In the genomic region with DNA sequence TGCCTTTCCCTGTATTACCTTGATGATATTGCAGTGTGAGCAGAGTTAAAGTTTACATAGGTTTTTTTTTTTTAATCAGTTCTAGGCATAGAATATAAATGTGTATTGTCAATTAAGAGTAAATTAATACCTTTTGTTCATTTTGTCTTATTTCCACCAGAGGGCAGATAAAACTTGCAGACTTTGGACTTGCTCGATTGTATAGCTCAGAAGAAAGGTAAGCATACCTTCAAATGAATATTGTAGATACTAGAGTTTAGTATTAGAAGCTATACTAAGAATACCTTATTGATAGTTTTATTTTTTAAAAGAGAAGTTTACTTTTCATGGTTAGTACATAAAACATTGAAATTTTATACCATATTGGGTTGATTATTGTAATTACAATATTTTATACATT, we compare ENCODE assay signal across 16 cellular contexts.
DNase-seq lines count a peak whose midpoint lies in the region; ATAC-seq and TF ChIP-seq lines count a peak whose summit lies in the region.
"Had no signal": no experiment of that assay in that cellular context is flagged by ENCODE, and none has a peak within 500 bp of the region (broad histone marks: within the 10 kb centered on the region; RNA-seq: fewer than 3 reads in every experiment).

No MANE protein-coding gene starts in this region.

- POLR2A ChIA-PET in A673 (lab: Charles Lee; ENCODE audit: low non-redundant PET) = no interaction called here
- POLR2A ChIA-PET in CD8-positive, alpha-beta T cell (lab: Charles Lee) = interaction anchor here (0.5 to 0.6 kb wide), 2 partner anchors 44 to 97 kb away, joined by 3 read pairs; a partner anchor contains a TSS

- intact Hi-C loops in A673 (cut with micrococcal nuclease; ENCODE audit: unreplicated experiment) = no loop called here
- intact Hi-C loops in CD8-positive, alpha-beta T cell (cut with DNase I, micrococcal nuclease) = loop anchor here in 1 of 2 experiments (5.0 kb wide), 1 partner anchor 50 kb away; no protein-coding TSS in a partner anchor

- H3K4me1 Mint-ChIP-seq in CD8-positive, alpha-beta T cell (ENCODE audit: low read depth) = peaks cover 6% of the 10 kb centered on the region

- no peak for DNase-seq in A673 (ENCODE audit: low spot score)
- peak; percentile 20 for DNase-seq in ELR (ENCODE audit: low read depth)
- DNase-seq in RKO (ENCODE audit: low spot score) = peak; percentile 6
- DNase-seq in foreskin keratinocyte = no peak
- no peak for DNase-seq in foreskin melanocyte
- DNase-seq in stimulated activated CD8-positive, alpha-beta memory T cell treated with anti-CD3 and anti-CD28 coated beads, Interleukin-4, amount 100 ng/mL, for 48 hours = no peak
- no peak for DNase-seq in CD8-positive, alpha-beta T cell
- DNase-seq: activated naive CD8-positive, alpha-beta T cell treated with anti-CD3 and anti-CD28 coated beads, Interleukin-2, amount 10 ng/mL, durations not matched to agents 7 days and 5 days; left cardiac atrium; naive thymus-derived CD4-positive, alpha-beta T cell; NCI-H1105 treated with DMSO at 0.1 percent for 48 hours; NCI-H524 treated with DMSO at 0.1 percent for 48 hours; retina; stimulated activated CD4-positive, alpha-beta T cell treated with anti-CD3 and anti-CD28 coated beads, Interleukin-4, amount 100 ng/mL, for 4 hours; stimulated activated naive CD4-positive, alpha-beta T cell treated with Interleukin-2 at 50 U/mL for 16 hours had no signal

- H3K4me3 Mint-ChIP-seq in CD8-positive, alpha-beta T cell = no peak overlapping the region
- H3K4me3 Mint-ChIP-seq: activated naive CD8-positive, alpha-beta T cell treated with anti-CD3 and anti-CD28 coated beads, Interleukin-2, amount 10 ng/mL, durations not matched to agents 7 days and 5 days; naive thymus-derived CD4-positive, alpha-beta T cell had no signal

- TF ChIP-seq CTCF in A673 (conservative IDR thresholded peaks at IDR 0.05; ENCODE audit: low read depth, low read length) (peak; percentile 38; the same call in 1 of the 2 replicates), foreskin keratinocyte (conservative IDR thresholded peaks at IDR 0.05) (peak; percentile 45)
- no peak for TF ChIP-seq CTCF in CD8-positive, alpha-beta T cell (IDR thresholded peaks at IDR 0.05)

- ATAC-seq in foreskin keratinocyte (no peak), GM18870 (IDR thresholded peaks at IDR 0.05; ENCODE audit: unreplicated experiment) (no peak)
- no peak for ATAC-seq in CD8-positive, alpha-beta T cell
- ATAC-seq: left cardiac atrium; naive thymus-derived CD4-positive, alpha-beta T cell had no signal

- H3K4me1 ChIP-seq in A673 (ENCODE audit: insufficient read depth, low read length, poor library complexity, severe bottlenecking) = peaks cover 18% of the 10 kb centered on the region
- H3K4me1 ChIP-seq in foreskin keratinocyte = no peaks in the 10 kb centered on the region
- H3K4me1 ChIP-seq in CD8-positive, alpha-beta T cell (ENCODE audit: insufficient read depth, low read length) = no peaks in the 10 kb centered on the region

- H3K27me3 ChIP-seq in A673 (replicated peaks; ENCODE audit: insufficient read depth, low read depth, low read length, poor library complexity) = no peaks in the 10 kb centered on the region
- no peaks in the 10 kb centered on the region for H3K27me3 ChIP-seq in foreskin keratinocyte
- no peaks in the 10 kb centered on the region for H3K27me3 ChIP-seq in CD8-positive, alpha-beta T cell (ENCODE audit: insufficient read depth, low read length)

- CTCF ChIA-PET in A673 (lab: Charles Lee) = interaction anchor here (0.6 to 0.7 kb wide), 2 partner anchors 11 to 91 kb away, joined by 3 to 4 read pairs; no protein-coding TSS in a partner anchor
- CTCF ChIA-PET in CD8-positive, alpha-beta T cell (lab: Charles Lee) = interaction anchor here (1.4 to 4.0 kb wide), 2 partner anchors 96 to 152 kb away, joined by 3 to 24 read pairs; no protein-coding TSS in a partner anchor

- H3K36me3 Mint-ChIP-seq in CD8-positive, alpha-beta T cell = peaks cover 25% of the 10 kb centered on the region
- H3K36me3 Mint-ChIP-seq: activated naive CD8-positive, alpha-beta T cell treated with anti-CD3 and anti-CD28 coated beads, Interleukin-2, amount 10 ng/mL, durations not matched to agents 7 days and 5 days had no signal

- no peaks in the 10 kb centered on the region for H3K9me3 Mint-ChIP-seq in CD8-positive, alpha-beta T cell
- H3K9me3 Mint-ChIP-seq: activated naive CD8-positive, alpha-beta T cell treated with anti-CD3 and anti-CD28 coated beads, Interleukin-2, amount 10 ng/mL, durations not matched to agents 7 days and 5 days had no signal

- H3K4me3 ChIP-seq in A673 (ENCODE audit: low read depth, low read length, poor library complexity, severe bottlenecking) = no peak overlapping the region
- H3K4me3 ChIP-seq in CD8-positive, alpha-beta T cell (ENCODE audit: low read depth, low read length) = no peak overlapping the region

- H3K27me3 Mint-ChIP-seq in CD8-positive, alpha-beta T cell (ENCODE audit: low read depth) = no peaks in the 10 kb centered on the region
- H3K27me3 Mint-ChIP-seq: activated naive CD8-positive, alpha-beta T cell treated with anti-CD3 and anti-CD28 coated beads, Interleukin-2, amount 10 ng/mL, durations not matched to agents 7 days and 5 days; naive thymus-derived CD4-positive, alpha-beta T cell had no signal

- no peaks in the 10 kb centered on the region for H3K36me3 ChIP-seq in A673 (ENCODE audit: insufficient read depth, low read length, poor library complexity, severe bottlenecking)
- no peaks in the 10 kb centered on the region for H3K36me3 ChIP-seq in CD8-positive, alpha-beta T cell (ENCODE audit: insufficient read depth, low read length)

- H3K27ac ChIP-seq in A673 (ENCODE audit: low read depth, low read length, poor library complexity, severe bottlenecking) (no peak overlapping the region), foreskin keratinocyte (no peak overlapping the region)
- no peak overlapping the region for H3K27ac ChIP-seq in CD8-positive, alpha-beta T cell (ENCODE audit: low read depth, low read length)

- BruUV-seq in A673 (replicated peaks; lab: Mats Ljungman, UMichigan) = no TSS peak

- no peaks in the 10 kb centered on the region for H3K9me3 ChIP-seq in A673 (ENCODE audit: low read depth, low read length, poor library complexity, severe bottlenecking)
- no peaks in the 10 kb centered on the region for H3K9me3 ChIP-seq in CD8-positive, alpha-beta T cell (ENCODE audit: low read length)

- no peak overlapping the region for H3K27ac Mint-ChIP-seq in CD8-positive, alpha-beta T cell
- H3K27ac Mint-ChIP-seq: activated naive CD8-positive, alpha-beta T cell treated with anti-CD3 and anti-CD28 coated beads, Interleukin-2, amount 10 ng/mL, durations not matched to agents 7 days and 5 days had no signal

Comparison
In these comparisons a context has a peak if more than half of its experiments do, and no peak if none do; other contexts are left out.
1. DNase-seq: peak in ELR (single experiment) and RKO (single experiment); none in A673 (single experiment), foreskin keratinocyte (0 of 2), foreskin melanocyte (single experiment), stimulated activated CD8-positive, alpha-beta memory T cell treated with anti-CD3 and anti-CD28 coated beads, Interleukin-4, amount 100 ng/mL, for 48 hours (single experiment) and CD8-positive, alpha-beta T cell (0 of 7).